12 cellular contexts compared by ENCODE assay signal in genomic region chr10:81875680-81876252, GRCh38. TPM values are rescaled to one million over a fixed set of nuclear protein-coding genes. Genes with fewer than 3 reads are reported as not detected.
A peak's percentile ranks its signal among the peaks of the same experiment; 100 is the strongest.
DNase-seq lines count a peak whose midpoint lies in the region; ATAC-seq and TF ChIP-seq lines count a peak whose summit lies in the region.
"Had no signal": no experiment of that assay in that cellular context is flagged by ENCODE, and none has a peak within 500 bp of the region (broad histone marks: within the 10 kb centered on the region; RNA-seq: fewer than 3 reads in every experiment).

No MANE protein-coding gene starts in this region.

- H4K20me1 ChIP-seq in BLaER1 treated with 17β-estradiol and CSF1 and Interleukin-3, amounts not matched to agents 10 nM and 100 nM = peaks cover 0 to 63% (median 11%) of the 10 kb centered on the region in 11 experiments; a peak in 11 of 22 replicates
- no peaks in the 10 kb centered on the region for H4K20me1 ChIP-seq in Karpas-422 (ENCODE audit: insufficient read depth, low read depth, low read length)

- H3K36me3 ChIP-seq in BLaER1 treated with 17β-estradiol and CSF1 and Interleukin-3, amounts not matched to agents 10 nM and 100 nM = no peaks in the 10 kb centered on the region
- H3K36me3 ChIP-seq in H7 (replicated peaks; ENCODE audit: control insufficient read depth, insufficient read depth, low read length) = no peaks in the 10 kb centered on the region
- H3K36me3 ChIP-seq in Karpas-422 (ENCODE audit: insufficient read depth, low read length) = no peaks in the 10 kb centered on the region

- H3K27me3 Mint-ChIP-seq in nephron (ENCODE audit: low read depth) = peaks cover 76% of the 10 kb centered on the region

- no peaks in the 10 kb centered on the region for H3K9me3 Mint-ChIP-seq in nephron

- DNase-seq in H7 (peak; percentile 62), dorsolateral prefrontal cortex (peak in 1 of 10 donors; percentile 41), HPDE6-E6E7 (ENCODE audit: extremely low spot score) (no peak), Karpas-422 (no peak)
- DNase-seq in stimulated activated CD8-positive, alpha-beta memory T cell treated with anti-CD3 and anti-CD28 coated beads, Interleukin-4, amount 100 ng/mL, for 48 hours = no peak
- DNase-seq: erythroblast, GF-D8, SHP77 treated with DMSO at 0.1 percent for 48 hours had no signal

- H3K36me3 Mint-ChIP-seq in nephron (ENCODE audit: low read depth) = no peaks in the 10 kb centered on the region

- peaks cover 10% of the 10 kb centered on the region for H3K4me1 Mint-ChIP-seq in nephron

- peaks cover 15 to 80% (median 62%) of the 10 kb centered on the region in 10 experiments for H3K4me1 ChIP-seq in BLaER1 treated with 17β-estradiol and CSF1 and Interleukin-3, amounts not matched to agents 10 nM and 100 nM
- H3K4me1 ChIP-seq in Karpas-422 (ENCODE audit: low read length) = no peaks in the 10 kb centered on the region

- H3K9me2 ChIP-seq in Karpas-422 (replicated peaks; ENCODE audit: insufficient read depth, low read length) = no peaks in the 10 kb centered on the region

- peak overlapping the region; percentile 64 to 93 (median 72) for H3K27ac Mint-ChIP-seq in nephron

- H2AFZ ChIP-seq in Karpas-422 (ENCODE audit: low read length) = no peak overlapping the region

- no peaks in the 10 kb centered on the region for H3K79me2 ChIP-seq in Karpas-422 (ENCODE audit: low read length)

- peak overlapping the region in 10 of 11 experiments; percentile 31 to 86 (median 79); a peak in 19 of 22 replicates for H3K27ac ChIP-seq in BLaER1 treated with 17β-estradiol and CSF1 and Interleukin-3, amounts not matched to agents 10 nM and 100 nM
- H3K27ac ChIP-seq in dorsolateral prefrontal cortex = peak overlapping the region in 52 of 59 donors; percentile 3 to 89 (median 76)
- no peak overlapping the region for H3K27ac ChIP-seq in Karpas-422 (ENCODE audit: low read length)

- H3K27me3 ChIP-seq in BLaER1 treated with 17β-estradiol and CSF1 and Interleukin-3, amounts not matched to agents 10 nM and 100 nM = peaks cover 0 to 56% (median 0%) of the 10 kb centered on the region in 11 experiments; a peak in 10 of 22 replicates
- H3K27me3 ChIP-seq in H7 (ENCODE audit: control insufficient read depth, insufficient read depth, low read length) (peaks cover 41% of the 10 kb centered on the region), dorsolateral prefrontal cortex (peaks cover 0 to 27% (median 3%) of the 10 kb centered on the region in 45 donors), Karpas-422 (ENCODE audit: low read length) (no peaks in the 10 kb centered on the region)

- intact Hi-C loops in dorsolateral prefrontal cortex (cut with DNase I) = no loop called here

- H3K4me2 ChIP-seq in BLaER1 treated with 17β-estradiol and CSF1 and Interleukin-3, amounts not matched to agents 10 nM and 100 nM = peak overlapping the region; percentile 86 to 99 (median 96)
- no peak overlapping the region for H3K4me2 ChIP-seq in Karpas-422 (ENCODE audit: low read depth, low read length, poor library complexity, severe bottlenecking)

- ATAC-seq in GM21737 (IDR thresholded peaks at IDR 0.05; ENCODE audit: unreplicated experiment) = no peak

- H3K4me3 ChIP-seq in BLaER1 treated with 17β-estradiol and CSF1 and Interleukin-3, amounts not matched to agents 10 nM and 100 nM = peak overlapping the region; percentile 61 to 91 (median 85)
- H3K4me3 ChIP-seq in H7 (ENCODE audit: insufficient read depth, low read depth, low read length) (peak overlapping the region; percentile 61), dorsolateral prefrontal cortex (peak overlapping the region; percentile 42 to 83 (median 69)), Karpas-422 (ENCODE audit: low read length) (no peak overlapping the region)

- peak overlapping the region; percentile 72 to 89 (median 82) for H3K9ac ChIP-seq in BLaER1 treated with 17β-estradiol and CSF1 and Interleukin-3, amounts not matched to agents 10 nM and 100 nM
- no peak overlapping the region for H3K9ac ChIP-seq in Karpas-422 (ENCODE audit: low read length)

- no peak for TF ChIP-seq CTCF in dorsolateral prefrontal cortex (IDR thresholded peaks at IDR 0.05 in 54 of 56, conservative IDR thresholded peaks at IDR 0.05 in 2 of 56; ENCODE audit: low read depth in 1 of 56, partially characterized antibody in 56 of 56)
- no peak for TF ChIP-seq CTCF in nephron (IDR thresholded peaks at IDR 0.05; ENCODE audit: unreplicated experiment in 3 of 3)

- H3K4me3 Mint-ChIP-seq in nephron = peak overlapping the region; percentile 91 to 93 (median 92)

- H3K9me3 ChIP-seq in BLaER1 treated with 17β-estradiol and CSF1 and Interleukin-3, amounts not matched to agents 10 nM and 100 nM (replicated peaks in 1 of 11) = no peaks in the 10 kb centered on the region
- no peaks in the 10 kb centered on the region for H3K9me3 ChIP-seq in Karpas-422 (ENCODE audit: low read length)

RNA-seq across cellular contexts. Expression of gene NRG3, which starts 0.8 kb away (rescaled TPM):
- 0.62 and 0.78 TPM in 2 replicates for total RNA-seq in H7 (2014; rRNA removed; shearing (Covaris generic))
- total RNA-seq in dorsolateral prefrontal cortex = 100 to 1,000 TPM in 2 of 120 experiments, 10 to 100 TPM in 118; 32.5 to 106 (median 73.7) TPM
- not detected in 2 replicates for total RNA-seq in Karpas-422 (2014; rRNA removed; shearing (Covaris generic); ENCODE audit: low replicate concordance)
- total RNA-seq: myocyte had no signal

Comparison
In these comparisons a context has a peak if more than half of its experiments do, and no peak if none do; other contexts are left out.
1. RNA of gene NRG3, which starts 0.8 kb away (total RNA-seq): 32.5 to 106 TPM in dorsolateral prefrontal cortex; 0.62 to 0.78 TPM in H7 and not detected in Karpas-422; every median in the first group is over 10 times any median in the second.